ENCODE assay signal across 1 cellular context in the genomic region with DNA sequence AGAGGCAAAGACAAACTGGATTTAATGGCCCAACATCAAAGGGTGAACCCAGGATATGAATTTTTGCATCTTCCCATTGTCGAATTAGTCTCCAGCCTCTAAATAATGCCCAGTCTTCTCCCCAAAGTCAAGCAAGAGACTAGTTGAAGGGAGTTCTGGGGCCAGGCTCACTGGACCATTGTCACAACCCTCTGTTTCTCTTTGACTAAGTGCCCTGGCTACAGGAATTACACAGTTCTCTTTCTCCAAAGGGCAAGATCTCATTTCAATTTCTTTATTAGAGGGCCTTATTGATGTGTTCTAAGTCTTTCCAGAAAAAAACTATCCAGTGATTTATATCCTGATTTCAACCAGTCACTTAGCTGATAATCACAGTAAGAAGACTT.
TF ChIP-seq lines count a peak whose summit lies in the region.

No MANE protein-coding gene starts in this region.

TF ChIP-seq in GM12878, 131 proteins besides CTCF, POLR2A, EP300 and RAD21:
- TF ChIP-seq, protein P1, sequence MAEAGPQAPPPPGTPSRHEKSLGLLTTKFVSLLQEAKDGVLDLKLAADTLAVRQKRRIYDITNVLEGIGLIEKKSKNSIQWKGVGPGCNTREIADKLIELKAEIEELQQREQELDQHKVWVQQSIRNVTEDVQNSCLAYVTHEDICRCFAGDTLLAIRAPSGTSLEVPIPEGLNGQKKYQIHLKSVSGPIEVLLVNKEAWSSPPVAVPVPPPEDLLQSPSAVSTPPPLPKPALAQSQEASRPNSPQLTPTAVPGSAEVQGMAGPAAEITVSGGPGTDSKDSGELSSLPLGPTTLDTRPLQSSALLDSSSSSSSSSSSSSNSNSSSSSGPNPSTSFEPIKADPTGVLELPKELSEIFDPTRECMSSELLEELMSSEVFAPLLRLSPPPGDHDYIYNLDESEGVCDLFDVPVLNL (IDR thresholded peaks at IDR 0.05; ENCODE audit: low read depth, low read length) = no peak
- TF ChIP-seq, protein P2, sequence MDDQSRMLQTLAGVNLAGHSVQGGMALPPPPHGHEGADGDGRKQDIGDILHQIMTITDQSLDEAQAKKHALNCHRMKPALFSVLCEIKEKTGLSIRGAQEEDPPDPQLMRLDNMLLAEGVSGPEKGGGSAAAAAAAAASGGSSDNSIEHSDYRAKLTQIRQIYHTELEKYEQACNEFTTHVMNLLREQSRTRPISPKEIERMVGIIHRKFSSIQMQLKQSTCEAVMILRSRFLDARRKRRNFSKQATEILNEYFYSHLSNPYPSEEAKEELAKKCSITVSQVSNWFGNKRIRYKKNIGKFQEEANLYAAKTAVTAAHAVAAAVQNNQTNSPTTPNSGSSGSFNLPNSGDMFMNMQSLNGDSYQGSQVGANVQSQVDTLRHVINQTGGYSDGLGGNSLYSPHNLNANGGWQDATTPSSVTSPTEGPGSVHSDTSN (IDR thresholded peaks at IDR 0.05; ENCODE audit: insufficient replicate concordance, low read depth, low read length) = no peak
- TF ChIP-seq ZNF384 (IDR thresholded peaks at IDR 0.05; ENCODE audit: borderline replicate concordance, low read depth, low read length) = no peak
- TF ChIP-seq SMAD5 (IDR thresholded peaks at IDR 0.05; ENCODE audit: low read depth) = no peak
- no peak for TF ChIP-seq ZNF687 (IDR thresholded peaks at IDR 0.05)
- no peak for TF ChIP-seq SIX5 (IDR thresholded peaks at IDR 0.05; ENCODE audit: low read depth, low read length, severe bottlenecking)
- TF ChIP-seq, protein P3, sequence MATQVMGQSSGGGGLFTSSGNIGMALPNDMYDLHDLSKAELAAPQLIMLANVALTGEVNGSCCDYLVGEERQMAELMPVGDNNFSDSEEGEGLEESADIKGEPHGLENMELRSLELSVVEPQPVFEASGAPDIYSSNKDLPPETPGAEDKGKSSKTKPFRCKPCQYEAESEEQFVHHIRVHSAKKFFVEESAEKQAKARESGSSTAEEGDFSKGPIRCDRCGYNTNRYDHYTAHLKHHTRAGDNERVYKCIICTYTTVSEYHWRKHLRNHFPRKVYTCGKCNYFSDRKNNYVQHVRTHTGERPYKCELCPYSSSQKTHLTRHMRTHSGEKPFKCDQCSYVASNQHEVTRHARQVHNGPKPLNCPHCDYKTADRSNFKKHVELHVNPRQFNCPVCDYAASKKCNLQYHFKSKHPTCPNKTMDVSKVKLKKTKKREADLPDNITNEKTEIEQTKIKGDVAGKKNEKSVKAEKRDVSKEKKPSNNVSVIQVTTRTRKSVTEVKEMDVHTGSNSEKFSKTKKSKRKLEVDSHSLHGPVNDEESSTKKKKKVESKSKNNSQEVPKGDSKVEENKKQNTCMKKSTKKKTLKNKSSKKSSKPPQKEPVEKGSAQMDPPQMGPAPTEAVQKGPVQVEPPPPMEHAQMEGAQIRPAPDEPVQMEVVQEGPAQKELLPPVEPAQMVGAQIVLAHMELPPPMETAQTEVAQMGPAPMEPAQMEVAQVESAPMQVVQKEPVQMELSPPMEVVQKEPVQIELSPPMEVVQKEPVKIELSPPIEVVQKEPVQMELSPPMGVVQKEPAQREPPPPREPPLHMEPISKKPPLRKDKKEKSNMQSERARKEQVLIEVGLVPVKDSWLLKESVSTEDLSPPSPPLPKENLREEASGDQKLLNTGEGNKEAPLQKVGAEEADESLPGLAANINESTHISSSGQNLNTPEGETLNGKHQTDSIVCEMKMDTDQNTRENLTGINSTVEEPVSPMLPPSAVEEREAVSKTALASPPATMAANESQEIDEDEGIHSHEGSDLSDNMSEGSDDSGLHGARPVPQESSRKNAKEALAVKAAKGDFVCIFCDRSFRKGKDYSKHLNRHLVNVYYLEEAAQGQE (IDR thresholded peaks at IDR 0.05; ENCODE audit: low read depth, low read length) = no peak
- no peak for TF ChIP-seq GABPA (IDR thresholded peaks at IDR 0.05; ENCODE audit: low read depth)
- TF ChIP-seq FOXM1 (IDR thresholded peaks at IDR 0.05; ENCODE audit: low read depth, low read length) = no peak
- TF ChIP-seq SIN3A (IDR thresholded peaks at IDR 0.05; ENCODE audit: low read depth, low read length) = no peak
- no peak for TF ChIP-seq ZNF622 (IDR thresholded peaks at IDR 0.05)
- TF ChIP-seq, protein P4, sequence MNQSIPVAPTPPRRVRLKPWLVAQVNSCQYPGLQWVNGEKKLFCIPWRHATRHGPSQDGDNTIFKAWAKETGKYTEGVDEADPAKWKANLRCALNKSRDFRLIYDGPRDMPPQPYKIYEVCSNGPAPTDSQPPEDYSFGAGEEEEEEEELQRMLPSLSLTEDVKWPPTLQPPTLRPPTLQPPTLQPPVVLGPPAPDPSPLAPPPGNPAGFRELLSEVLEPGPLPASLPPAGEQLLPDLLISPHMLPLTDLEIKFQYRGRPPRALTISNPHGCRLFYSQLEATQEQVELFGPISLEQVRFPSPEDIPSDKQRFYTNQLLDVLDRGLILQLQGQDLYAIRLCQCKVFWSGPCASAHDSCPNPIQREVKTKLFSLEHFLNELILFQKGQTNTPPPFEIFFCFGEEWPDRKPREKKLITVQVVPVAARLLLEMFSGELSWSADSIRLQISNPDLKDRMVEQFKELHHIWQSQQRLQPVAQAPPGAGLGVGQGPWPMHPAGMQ (IDR thresholded peaks at IDR 0.05; ENCODE audit: borderline replicate concordance) = no peak
- TF ChIP-seq CBX3 (IDR thresholded peaks at IDR 0.05; ENCODE audit: borderline replicate concordance, low read depth) = no peak
- TF ChIP-seq EZH2 (IDR thresholded peaks at IDR 0.05; ENCODE audit: borderline replicate concordance, control insufficient read depth, low read depth, low read length) = no peak
- no peak for TF ChIP-seq MAX (IDR thresholded peaks at IDR 0.05; ENCODE audit: low read depth, low read length)
- no peak for TF ChIP-seq STAT3 (IDR thresholded peaks at IDR 0.05; ENCODE audit: low read depth, low read length)
